Comparison of ENCODE assay signal across 23 cellular contexts in genomic region chr6:103264020-103264419, GRCh38.
A peak's percentile ranks its signal among the peaks of the same experiment; 100 is the strongest.
DNase-seq lines count a peak whose midpoint lies in the region; ATAC-seq and TF ChIP-seq lines count a peak whose summit lies in the region.
"Had no signal": no experiment of that assay in that cellular context is flagged by ENCODE, and none has a peak within 500 bp of the region (broad histone marks: within the 10 kb centered on the region; RNA-seq: fewer than 3 reads in every experiment).

No MANE protein-coding gene starts in this region.

- H3K27me3 Mint-ChIP-seq in central memory CD8-positive, alpha-beta T cell, result no peaks in the 10 kb centered on the region
- H3K27me3 Mint-ChIP-seq: CD4-positive, alpha-beta memory T cell; CD4-positive, CD25-positive, alpha-beta regulatory T cell; CD8-positive, alpha-beta memory T cell had no signal

- TF ChIP-seq POLR2A in spleen (IDR thresholded peaks at IDR 0.05), result no peak

- no peak for DNase-seq in central memory CD8-positive, alpha-beta T cell (ENCODE audit: low spot score in 2 of 2)
- peak; percentile 67 for DNase-seq in spleen
- DNase-seq in NCI-H1930 (lab: John Stamatoyannopoulos, UW), result no peak
- no peak for DNase-seq in NCI-H524 treated with DMSO at 0.1 percent for 48 hours (lab: John Stamatoyannopoulos, UW)
- no peak for DNase-seq in NCI-H1105 (lab: John Stamatoyannopoulos, UW)
- DNase-seq: 8988T; ACHN; BE2C; C1 segment of cervical spinal cord; CD4-positive, alpha-beta memory T cell; CD4-positive, CD25-positive, alpha-beta regulatory T cell; CD8-positive, alpha-beta memory T cell; COR-L47; DMS 273 treated with DMSO at 0.1 percent for 48 hours; DMS153; DMS53; DMS79; DND-41; EL; GDM1 had no signal

- H3K27ac Mint-ChIP-seq in central memory CD8-positive, alpha-beta T cell (ENCODE audit: low read depth), result no peak overlapping the region
- H3K27ac Mint-ChIP-seq: CD14-positive monocyte; CD4-positive, alpha-beta memory T cell; CD4-positive, CD25-positive, alpha-beta regulatory T cell; CD8-positive, alpha-beta memory T cell had no signal

- H3K4me3 Mint-ChIP-seq in central memory CD8-positive, alpha-beta T cell, result no peak overlapping the region
- H3K4me3 Mint-ChIP-seq: CD14-positive monocyte; CD4-positive, alpha-beta memory T cell; CD4-positive, CD25-positive, alpha-beta regulatory T cell; CD8-positive, alpha-beta memory T cell had no signal

- intact Hi-C loops in spleen (cut with DNase I; ENCODE audit: low total_unique reads), result no loop called here

- H3K27me3 ChIP-seq in spleen (replicated peaks in 1 of 7), result no peaks in the 10 kb centered on the region
- H3K27me3 ChIP-seq: BE2C, BLaER1 had no signal

- no peaks in the 10 kb centered on the region for H3K4me1 Mint-ChIP-seq in central memory CD8-positive, alpha-beta T cell
- H3K4me1 Mint-ChIP-seq: CD14-positive monocyte; CD4-positive, alpha-beta memory T cell; CD4-positive, CD25-positive, alpha-beta regulatory T cell; CD8-positive, alpha-beta memory T cell had no signal

- no peaks in the 10 kb centered on the region for H3K36me3 Mint-ChIP-seq in central memory CD8-positive, alpha-beta T cell (ENCODE audit: insufficient read depth)
- H3K36me3 Mint-ChIP-seq: CD14-positive monocyte; CD4-positive, alpha-beta memory T cell; CD4-positive, CD25-positive, alpha-beta regulatory T cell; CD8-positive, alpha-beta memory T cell had no signal

- no peak overlapping the region for H3K4me3 ChIP-seq in spleen
- H3K4me3 ChIP-seq: BLaER1, GM12878 had no signal

- H3K4me1 ChIP-seq in spleen, result no peaks in the 10 kb centered on the region
- H3K4me1 ChIP-seq: BE2C, BLaER1 had no signal

- TF ChIP-seq CTCF in spleen (IDR thresholded peaks at IDR 0.05 in 8 of 11, conservative IDR thresholded peaks at IDR 0.05 in 3 of 11), result no peak

- peak; percentile 10 for ATAC-seq in central memory CD8-positive, alpha-beta T cell (replicated peaks; ENCODE audit: extremely low read depth, poor library complexity, severe bottlenecking)
- ATAC-seq: GM12878 had no signal

- H3K27ac ChIP-seq in spleen, result no peak overlapping the region
- H3K27ac ChIP-seq: BLaER1 had no signal

- 82 to 92% (median 88%) methylated on average over 7 to 9 of the region's 9 CpGs for WGBS in spleen, 5 donors

- peaks cover 0 to 9% (median 0%) of the 10 kb centered on the region in 8 donors for H3K9me3 ChIP-seq in spleen
- H3K9me3 ChIP-seq: BE2C, BLaER1 had no signal

- H3K36me3 ChIP-seq in spleen, result no peaks in the 10 kb centered on the region
- H3K36me3 ChIP-seq: BE2C, BLaER1 had no signal

- peaks cover 33% of the 10 kb centered on the region for H3K9me3 Mint-ChIP-seq in central memory CD8-positive, alpha-beta T cell
